Comparison of ENCODE assay signal across 33 cellular contexts in the genomic region with DNA sequence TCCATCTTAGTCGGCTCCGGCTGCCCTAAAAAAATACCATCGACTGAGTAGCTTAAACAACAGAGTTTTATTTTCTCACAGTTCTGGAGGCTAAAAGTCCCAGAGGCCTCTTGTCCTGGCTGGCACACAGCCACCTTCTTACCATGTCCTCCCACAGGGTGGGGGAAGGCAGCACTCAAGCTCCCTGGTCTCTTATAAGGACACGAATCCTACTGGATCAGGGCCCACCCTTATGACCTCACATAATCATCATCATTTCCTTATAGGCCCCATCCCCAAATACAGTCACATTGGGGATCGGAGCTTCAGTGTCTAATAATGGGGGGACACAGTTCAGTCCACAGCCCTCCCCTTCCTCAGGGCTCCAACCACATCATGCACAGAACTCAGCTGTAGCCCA. TPM values are rescaled to one million over a fixed set of nuclear protein-coding genes. Genes with fewer than 3 reads are reported as not detected.
"Had no signal": no experiment of that assay in that cellular context is flagged by ENCODE, and none has a peak within 500 bp of the region (broad histone marks: within the 10 kb centered on the region; RNA-seq: fewer than 3 reads in every experiment).

No MANE protein-coding gene starts in this region.

- H3K4me1 ChIP-seq: heart left ventricle, left lung, parathyroid adenoma, sigmoid colon, spleen, tibial artery, upper lobe of right lung, uterus had no signal

- H3K4me1 Mint-ChIP-seq: immature natural killer cell; naive thymus-derived CD8-positive, alpha-beta T cell; nephron; neural crest cell; stimulated activated effector memory CD8-positive, alpha-beta T cell treated with anti-CD3 and anti-CD28 coated beads, Interleukin-12 subunit alpha, Interleukin-12 subunit beta, amount 100 ng/mL, for 72 hours had no signal

- H3K27ac ChIP-seq: heart left ventricle, left lung, parathyroid adenoma, sigmoid colon, spleen, thoracic aorta, tibial artery, upper lobe of right lung, uterus had no signal

- H3K36me3 ChIP-seq: heart left ventricle, left lung, sigmoid colon, spleen, thoracic aorta, tibial artery, upper lobe of right lung, uterus had no signal

- H3K36me3 Mint-ChIP-seq: naive thymus-derived CD8-positive, alpha-beta T cell; stimulated activated effector memory CD8-positive, alpha-beta T cell treated with anti-CD3 and anti-CD28 coated beads, Interleukin-12 subunit alpha, Interleukin-12 subunit beta, amount 100 ng/mL, for 72 hours had no signal

- H3K27ac Mint-ChIP-seq: immature natural killer cell; naive thymus-derived CD8-positive, alpha-beta T cell; nephron; stimulated activated effector memory CD8-positive, alpha-beta T cell treated with anti-CD3 and anti-CD28 coated beads, Interleukin-12 subunit alpha, Interleukin-12 subunit beta, amount 100 ng/mL, for 72 hours; stimulated activated naive CD8-positive, alpha-beta T cell treated with anti-CD3 and anti-CD28 coated beads, Interleukin-15, Interleukin-2, amounts not matched to agents 100 ng/mL and 50 ng/mL, for 24 hours had no signal

- H3K9me3 Mint-ChIP-seq: stimulated activated effector memory CD8-positive, alpha-beta T cell treated with anti-CD3 and anti-CD28 coated beads, Interleukin-12 subunit alpha, Interleukin-12 subunit beta, amount 100 ng/mL, for 72 hours; stimulated activated naive CD8-positive, alpha-beta T cell treated with anti-CD3 and anti-CD28 coated beads, Interleukin-15, Interleukin-2, amounts not matched to agents 100 ng/mL and 50 ng/mL, for 24 hours had no signal

- H3K9me3 ChIP-seq: heart left ventricle, thoracic aorta, upper lobe of right lung, uterus had no signal

- H3K4me3 Mint-ChIP-seq: immature natural killer cell; naive thymus-derived CD8-positive, alpha-beta T cell; nephron; neural crest cell; stimulated activated effector memory CD8-positive, alpha-beta T cell treated with anti-CD3 and anti-CD28 coated beads, Interleukin-12 subunit alpha, Interleukin-12 subunit beta, amount 100 ng/mL, for 72 hours; stimulated activated naive CD8-positive, alpha-beta T cell treated with anti-CD3 and anti-CD28 coated beads, Interleukin-15, Interleukin-2, amounts not matched to agents 100 ng/mL and 50 ng/mL, for 24 hours had no signal

- H3K4me3 ChIP-seq: heart left ventricle, left lung, sigmoid colon, spleen, thoracic aorta, tibial artery, upper lobe of right lung, uterus had no signal

- DNase-seq: heart left ventricle; hypothalamus; immature natural killer cell; kidney; left colon; left lung; mammary epithelial cell; mesenchymal stem cell; naive thymus-derived CD8-positive, alpha-beta T cell; nucleus accumbens; right cardiac atrium; sigmoid colon; small intestine; spleen; stimulated activated CD4-positive, alpha-beta T cell treated with anti-CD3 and anti-CD28 coated beads, Interleukin-4, amount 100 ng/mL, for 24 hours; stimulated activated naive CD4-positive, alpha-beta T cell; substantia nigra; tibial artery; trophoblast cell; upper lobe of right lung; uterus had no signal

- H3K27me3 Mint-ChIP-seq: stimulated activated naive CD8-positive, alpha-beta T cell treated with anti-CD3 and anti-CD28 coated beads, Interleukin-15, Interleukin-2, amounts not matched to agents 100 ng/mL and 50 ng/mL, for 24 hours had no signal

- H3K27me3 ChIP-seq: heart left ventricle, left lung, sigmoid colon, spleen, tibial artery, upper lobe of right lung, uterus had no signal

RNA-seq across cellular contexts. Expression of a gene that starts 2.6 kb away (rescaled TPM):
- total RNA-seq: kidney; left colon; left lung; lower leg skin; mammary epithelial cell; mucosa of gallbladder; naive thymus-derived CD8-positive, alpha-beta T cell; neural crest cell; osteoblast; posterior vena cava; pulmonary artery endothelial cell; renal cortical epithelial cell; right cardiac atrium; sigmoid colon; spleen; thoracic aorta; upper lobe of right lung; uterus had no signal
- polyA plus RNA-seq: heart left ventricle, immature natural killer cell, mammary epithelial cell, sigmoid colon, small intestine, spleen had no signal
